ENCODE assay signal across 22 cellular contexts in the genomic region with DNA sequence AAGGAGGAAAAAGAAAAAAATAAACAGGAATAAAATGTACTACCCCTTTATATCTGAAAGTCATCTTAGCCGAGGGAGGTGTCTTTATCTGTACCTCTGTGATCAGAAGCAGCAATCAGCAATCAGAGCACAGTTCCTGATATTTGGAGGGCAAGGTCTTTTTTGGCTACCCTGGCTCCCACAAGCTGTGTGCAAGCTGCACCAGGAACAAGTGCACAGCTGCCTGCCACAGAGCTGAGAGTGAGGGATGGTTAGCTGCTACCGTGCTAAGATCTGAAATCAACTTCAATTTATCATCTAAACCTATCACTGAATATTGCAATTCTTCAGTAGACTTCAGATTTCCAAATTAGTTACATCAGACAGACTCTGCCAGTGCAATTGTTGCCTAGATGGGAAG.
"Had no signal": no experiment of that assay in that cellular context is flagged by ENCODE, and none has a peak within 500 bp of the region (broad histone marks: within the 10 kb centered on the region; RNA-seq: fewer than 3 reads in every experiment).

No MANE protein-coding gene starts in this region.

- H3K36me3 Mint-ChIP-seq: IgD-negative memory B cell had no signal

- H3K4me3 ChIP-seq: K562 had no signal

- ATAC-seq: K562, Panc1, PC-3, SK-N-SH treated with all-trans-retinoic acid at 6 μM for 48 hours had no signal

- DNase-seq: Kasumi-1; MM.1S; NCI-H1092 treated with DMSO at 0.1 percent for 48 hours; NCI-H1436; NCI-H1694; NCI-H187 treated with DMSO at 0.1 percent for 48 hours; NCI-H2029 treated with DMSO at 0.1 percent for 48 hours; NCI-H2171 treated with DMSO at 0.1 percent for 48 hours; NCI-H345; NCI-H510A; NCI-H524 treated with DMSO at 0.1 percent for 48 hours; NCI-H69; NCI-H774; NK-92 treated with Interleukin-12 subunit alpha and Interleukin-12 subunit beta, amount 100 ng/mL, for 24 hours; PC-3 had no signal

- H3K27me3 Mint-ChIP-seq: IgD-negative memory B cell had no signal

- H3K27ac Mint-ChIP-seq: IgD-negative memory B cell had no signal

- H3K4me1 Mint-ChIP-seq: IgD-negative memory B cell had no signal

- H3K9ac ChIP-seq: KMS-11 had no signal

- H3K4me3 Mint-ChIP-seq: IgD-negative memory B cell had no signal

- H3K27ac ChIP-seq: HL-60, KMS-11, RWPE1 had no signal
